In genomic region chr22:42433754-42434153, GRCh38 we compare ENCODE assay signal across 1 cellular context.
TF ChIP-seq lines count a peak whose summit lies in the region.

No MANE protein-coding gene starts in this region.

TF ChIP-seq in neural cell, 6 proteins besides CTCF, POLR2A, EP300 and RAD21 (continued from another document):
- peak; percentile 30 for TF ChIP-seq REST (IDR thresholded peaks at IDR 0.05; ENCODE audit: borderline replicate concordance)
